ENCODE assay signal across 8 cellular contexts in the genomic region with DNA sequence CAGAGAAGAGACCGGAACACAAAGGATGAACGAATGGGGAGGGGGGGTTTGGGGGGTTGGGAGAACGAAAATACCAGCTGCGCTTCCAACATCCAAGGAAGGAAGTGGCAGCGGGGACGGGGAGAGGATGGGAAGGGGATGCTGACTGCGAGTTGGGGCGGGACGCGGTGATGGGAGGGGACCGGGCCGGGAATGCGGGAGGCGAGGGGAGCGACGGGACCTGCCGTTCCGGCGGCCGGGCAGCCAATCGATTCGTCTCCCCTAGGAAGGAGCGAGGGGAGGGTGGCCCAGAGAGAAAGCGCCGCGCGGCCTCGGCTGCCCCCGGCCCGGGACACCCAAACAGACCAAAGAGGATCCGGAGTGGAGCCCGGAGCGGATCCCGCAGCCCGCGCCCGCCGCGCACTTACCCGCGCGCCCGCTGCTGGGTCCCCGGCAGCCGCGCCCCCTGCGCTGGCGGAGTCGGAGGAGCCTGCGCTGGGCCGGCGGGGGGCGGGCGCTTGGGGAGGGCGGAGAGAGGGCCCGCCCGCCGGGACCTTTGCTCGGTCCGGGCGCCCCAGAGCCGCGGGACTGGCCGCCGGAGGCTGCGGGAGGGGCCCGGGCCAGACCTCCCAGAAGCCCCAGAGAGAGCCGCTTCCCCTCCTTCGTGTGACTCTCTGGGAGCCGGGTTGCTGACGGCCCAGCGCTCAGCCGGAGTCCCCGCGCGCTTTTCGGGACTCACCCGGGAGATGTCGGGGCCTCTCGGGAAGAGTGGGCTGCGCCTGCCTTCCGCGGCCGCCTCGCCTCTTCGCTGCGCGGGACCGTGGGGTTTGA. TPM values are rescaled to one million over a fixed set of nuclear protein-coding genes. Genes with fewer than 3 reads are reported as not detected.
DNase-seq lines count a peak whose midpoint lies in the region; ATAC-seq lines count a peak whose summit lies in the region.

A gene (minus strand): TSS at position 476 of the 810 bp plus-strand sequence. CDS start 7,690 bp downstream, outside the sequence.

- peak; percentile 55 for ATAC-seq in GM19372 (IDR thresholded peaks at IDR 0.05; ENCODE audit: low read depth, unreplicated experiment)
- ATAC-seq in HG03442 (IDR thresholded peaks at IDR 0.05; ENCODE audit: unreplicated experiment) = peak; percentile 47
- peak; percentile 69 for ATAC-seq in central memory CD8-positive, alpha-beta T cell (replicated peaks; ENCODE audit: extremely low read depth, poor library complexity, severe bottlenecking)

- peak; percentile 22 for DNase-seq in COR-L47 (lab: John Stamatoyannopoulos, UW)
- no peak for DNase-seq in central memory CD8-positive, alpha-beta T cell (ENCODE audit: low spot score in 2 of 2)
- peak; percentile 5 to 25 (median 14) for DNase-seq in immature natural killer cell
- no peak for DNase-seq in inferior parietal cortex (ENCODE audit: extremely low spot score)

- peak within 1 kb of the TSS; percentile 97 for H3K4me2 ChIP-seq in skeletal muscle satellite cell (ENCODE audit: low read length)

- peaks cover 4% of the 10 kb centered on the region for H3K36me3 Mint-ChIP-seq in T-helper 1 cell treated with Interleukin-12 subunit alpha and Interleukin-12 subunit beta and Interleukin-4 antibody, amounts not matched to agents 30 μg/mL and 1 μg/mL, for 36 hours (ENCODE audit: low read depth)
- H3K36me3 Mint-ChIP-seq in central memory CD8-positive, alpha-beta T cell (ENCODE audit: insufficient read depth) = peaks cover 4% of the 10 kb centered on the region
- no peaks in the 10 kb centered on the region for H3K36me3 Mint-ChIP-seq in immature natural killer cell

- peaks cover 59% of the 10 kb centered on the region for H3K27me3 Mint-ChIP-seq in T-helper 1 cell treated with Interleukin-12 subunit alpha and Interleukin-12 subunit beta and Interleukin-4 antibody, amounts not matched to agents 30 μg/mL and 1 μg/mL, for 36 hours (ENCODE audit: low read depth)
- peaks cover 78% of the 10 kb centered on the region for H3K27me3 Mint-ChIP-seq in central memory CD8-positive, alpha-beta T cell
- peaks cover 8 to 20% (median 8%) of the 10 kb centered on the region in 3 donors for H3K27me3 Mint-ChIP-seq in immature natural killer cell (ENCODE audit: low read depth in 3 of 3)

- H3K36me3 ChIP-seq in skeletal muscle satellite cell (ENCODE audit: insufficient read depth, low read length) = no peaks in the 10 kb centered on the region

- peak within 1 kb of the TSS; percentile 89 for H3K4me3 Mint-ChIP-seq in T-helper 1 cell treated with Interleukin-12 subunit alpha and Interleukin-12 subunit beta and Interleukin-4 antibody, amounts not matched to agents 30 μg/mL and 1 μg/mL, for 36 hours
- H3K4me3 Mint-ChIP-seq in central memory CD8-positive, alpha-beta T cell = peak within 1 kb of the TSS; percentile 85
- H3K4me3 Mint-ChIP-seq in immature natural killer cell = peak within 1 kb of the TSS; percentile 66 to 85 (median 76)

- H3K9me3 ChIP-seq in skeletal muscle satellite cell (replicated peaks; ENCODE audit: low read length) = no peaks in the 10 kb centered on the region

- H3K4me3 ChIP-seq in skeletal muscle satellite cell (ENCODE audit: low read length) = peak within 1 kb of the TSS; percentile 85

- peak within 1 kb of the TSS; percentile 72 for H3K27ac Mint-ChIP-seq in T-helper 1 cell treated with Interleukin-12 subunit alpha and Interleukin-12 subunit beta and Interleukin-4 antibody, amounts not matched to agents 30 μg/mL and 1 μg/mL, for 36 hours
- H3K27ac Mint-ChIP-seq in central memory CD8-positive, alpha-beta T cell (ENCODE audit: low read depth) = no peak within 1 kb of the TSS
- no peak within 1 kb of the TSS for H3K27ac Mint-ChIP-seq in immature natural killer cell

- H3K27me3 ChIP-seq in skeletal muscle satellite cell (ENCODE audit: control insufficient read depth, insufficient read depth, low read length) = no peaks in the 10 kb centered on the region

- no peaks in the 10 kb centered on the region for H3K9me3 Mint-ChIP-seq in T-helper 1 cell treated with Interleukin-12 subunit alpha and Interleukin-12 subunit beta and Interleukin-4 antibody, amounts not matched to agents 30 μg/mL and 1 μg/mL, for 36 hours
- H3K9me3 Mint-ChIP-seq in central memory CD8-positive, alpha-beta T cell = no peaks in the 10 kb centered on the region
- H3K9me3 Mint-ChIP-seq in immature natural killer cell = no peaks in the 10 kb centered on the region

- H3K9ac ChIP-seq in skeletal muscle satellite cell (ENCODE audit: low read depth, low read length) = peak within 1 kb of the TSS; percentile 93

- H3K4me1 ChIP-seq in skeletal muscle satellite cell (ENCODE audit: control insufficient read depth, insufficient read depth, low read length) = peaks cover 29% of the 10 kb centered on the region

- peaks cover 28% of the 10 kb centered on the region for H3K4me1 Mint-ChIP-seq in T-helper 1 cell treated with Interleukin-12 subunit alpha and Interleukin-12 subunit beta and Interleukin-4 antibody, amounts not matched to agents 30 μg/mL and 1 μg/mL, for 36 hours (ENCODE audit: low read depth)
- peaks cover 14% of the 10 kb centered on the region for H3K4me1 Mint-ChIP-seq in central memory CD8-positive, alpha-beta T cell
- peaks cover 5 to 10% of the 10 kb centered on the region in 2 donors for H3K4me1 Mint-ChIP-seq in immature natural killer cell

RNA-seq across cellular contexts. Expression of the gene that starts here (rescaled TPM):
- polyA plus RNA-seq in immature natural killer cell = under 1 TPM in 1 of 3 donors, not detected in 2; 0.10 TPM
- 8.6 and 9.8 TPM in 2 replicates for total RNA-seq in skeletal muscle satellite cell (2012; rRNA removed)

Comparison
In these comparisons a context has a peak if more than half of its experiments do, and no peak if none do; other contexts are left out.
1. Peak in DNase-seq in immature natural killer cell; RNA of the gene not detected or under 1 TPM.